ENCODE assay signal across 17 cellular contexts in genomic region chr1:8473892-8474300, GRCh38.
DNase-seq lines count a peak whose midpoint lies in the region; ATAC-seq and TF ChIP-seq lines count a peak whose summit lies in the region.
"Had no signal": no experiment of that assay in that cellular context is flagged by ENCODE, and none has a peak within 500 bp of the region (broad histone marks: within the 10 kb centered on the region; RNA-seq: fewer than 3 reads in every experiment).

No MANE protein-coding gene starts in this region.

- H3K27ac Mint-ChIP-seq in natural killer cell treated with Interleukin-12 subunit alpha and Interleukin-12 subunit beta and Interleukin-15 and Interleukin-18, amount 100 ng/mL, for 72 hours: no peak overlapping the region
- H3K27ac Mint-ChIP-seq in natural killer cell: peak overlapping the region in 1 of 2 donors; percentile 66
- no peak overlapping the region for H3K27ac Mint-ChIP-seq in activated T-helper 17 cell treated with anti-CD3 and anti-CD28 coated beads, Interleukin-2, amount 50 U/mL, for 72 hours
- H3K27ac Mint-ChIP-seq in progenitor cell of endocrine pancreas: peak overlapping the region; percentile 81

- no peaks in the 10 kb centered on the region for H3K36me3 ChIP-seq in PC-3 (ENCODE audit: low read depth, low read length)

- TF ChIP-seq CTCF in natural killer cell (IDR thresholded peaks at IDR 0.05): no peak
- no peak for TF ChIP-seq CTCF in progenitor cell of endocrine pancreas (IDR thresholded peaks at IDR 0.05; ENCODE audit: unreplicated experiment)
- no peak for TF ChIP-seq CTCF in PC-3 (conservative IDR thresholded peaks at IDR 0.05; ENCODE audit: low read depth, low read length)

- H3K9me3 Mint-ChIP-seq in natural killer cell treated with Interleukin-12 subunit alpha and Interleukin-12 subunit beta and Interleukin-15 and Interleukin-18, amount 100 ng/mL, for 72 hours: no peaks in the 10 kb centered on the region
- no peaks in the 10 kb centered on the region for H3K9me3 Mint-ChIP-seq in natural killer cell
- no peaks in the 10 kb centered on the region for H3K9me3 Mint-ChIP-seq in activated T-helper 17 cell treated with anti-CD3 and anti-CD28 coated beads, Interleukin-2, amount 50 U/mL, for 72 hours
- H3K9me3 Mint-ChIP-seq in progenitor cell of endocrine pancreas (ENCODE audit: low read depth): no peaks in the 10 kb centered on the region
- H3K9me3 Mint-ChIP-seq: CD4-positive, CD25-positive, alpha-beta regulatory T cell had no signal

- no peak overlapping the region for H2AFZ ChIP-seq in PC-3 (ENCODE audit: low read length)

- DNase-seq in natural killer cell treated with Interleukin-12 subunit alpha and Interleukin-12 subunit beta and Interleukin-15 and Interleukin-18, amount 100 ng/mL, for 72 hours (ENCODE audit: low spot score): no peak
- DNase-seq in natural killer cell: no peak
- peak; percentile 56 to 86 for DNase-seq in NCI-H2081 (lab: John Stamatoyannopoulos, UW)
- no peak for DNase-seq in progenitor cell of endocrine pancreas (ENCODE audit: low spot score, unreplicated experiment)
- DNase-seq in PC-3: no peak
- DNase-seq: AML-193, DMS79, GDM1, IMR-90, MV-4-11, NCI-H2029, NCI-H226, SIG-M5 had no signal

- POLR2A ChIA-PET in PC-3 (lab: Charles Lee; ENCODE audit: unreplicated experiment): no interaction called here

- no peaks in the 10 kb centered on the region for H3K4me1 ChIP-seq in PC-3 (ENCODE audit: insufficient read depth, low read length)

- no peaks in the 10 kb centered on the region for H3K9me3 ChIP-seq in PC-3 (ENCODE audit: low read length)

- BruUV-seq in PC-3 (replicated peaks; lab: Mats Ljungman, UMichigan): no TSS peak

- H3K9ac ChIP-seq in PC-3 (ENCODE audit: low read length): no peak overlapping the region

- CTCF ChIA-PET in PC-3 (lab: Charles Lee): no interaction called here

- no peaks in the 10 kb centered on the region for H3F3A ChIP-seq in PC-3 (ENCODE audit: low read length, unreplicated experiment)

- H3K27me3 ChIP-seq in PC-3 (ENCODE audit: low read length): no peaks in the 10 kb centered on the region

- no peaks in the 10 kb centered on the region for H3K79me2 ChIP-seq in PC-3 (ENCODE audit: low read length)

- H4K20me1 ChIP-seq in PC-3 (ENCODE audit: low read length): no peaks in the 10 kb centered on the region

- H3K4me3 Mint-ChIP-seq in natural killer cell treated with Interleukin-12 subunit alpha and Interleukin-12 subunit beta and Interleukin-15 and Interleukin-18, amount 100 ng/mL, for 72 hours: peak overlapping the region; percentile 10
- H3K4me3 Mint-ChIP-seq in natural killer cell: no peak overlapping the region
- H3K4me3 Mint-ChIP-seq in activated T-helper 17 cell treated with anti-CD3 and anti-CD28 coated beads, Interleukin-2, amount 50 U/mL, for 72 hours: peak overlapping the region; percentile 35
- H3K4me3 Mint-ChIP-seq in progenitor cell of endocrine pancreas (ENCODE audit: low read depth): no peak overlapping the region

- ATAC-seq in natural killer cell treated with Interleukin-12 subunit alpha and Interleukin-12 subunit beta and Interleukin-15 and Interleukin-18, amount 100 ng/mL, for 72 hours: no peak
- ATAC-seq in natural killer cell (no peak), PC-3 (no peak), HG03432 (IDR thresholded peaks at IDR 0.05; ENCODE audit: unreplicated experiment) (no peak), GM21367 (IDR thresholded peaks at IDR 0.05; ENCODE audit: unreplicated experiment) (no peak)
- ATAC-seq in activated T-helper 17 cell treated with anti-CD3 and anti-CD28 coated beads, Interleukin-2, amount 50 U/mL, for 72 hours (replicated peaks): no peak

- no peak overlapping the region for H3K4me2 ChIP-seq in PC-3 (ENCODE audit: low read length)

- no peak overlapping the region for H3K4me3 ChIP-seq in PC-3 (ENCODE audit: low read length)

- H3K27me3 Mint-ChIP-seq in natural killer cell treated with Interleukin-12 subunit alpha and Interleukin-12 subunit beta and Interleukin-15 and Interleukin-18, amount 100 ng/mL, for 72 hours: peaks cover 0 to 18% of the 10 kb centered on the region in 2 donors
- H3K27me3 Mint-ChIP-seq in natural killer cell (ENCODE audit: low read depth in 2 of 2): peaks cover 8 to 12% of the 10 kb centered on the region in 2 donors
- no peaks in the 10 kb centered on the region for H3K27me3 Mint-ChIP-seq in activated T-helper 17 cell treated with anti-CD3 and anti-CD28 coated beads, Interleukin-2, amount 50 U/mL, for 72 hours
- H3K27me3 Mint-ChIP-seq in progenitor cell of endocrine pancreas: no peaks in the 10 kb centered on the region
- H3K27me3 Mint-ChIP-seq: CD4-positive, CD25-positive, alpha-beta regulatory T cell had no signal

- peaks cover 24 to 32% of the 10 kb centered on the region in 2 donors for H3K4me1 Mint-ChIP-seq in natural killer cell treated with Interleukin-12 subunit alpha and Interleukin-12 subunit beta and Interleukin-15 and Interleukin-18, amount 100 ng/mL, for 72 hours (ENCODE audit: low read depth in 2 of 2)
- H3K4me1 Mint-ChIP-seq in natural killer cell: peaks cover 32 to 41% of the 10 kb centered on the region in 2 donors
- H3K4me1 Mint-ChIP-seq in activated T-helper 17 cell treated with anti-CD3 and anti-CD28 coated beads, Interleukin-2, amount 50 U/mL, for 72 hours: peaks cover 22% of the 10 kb centered on the region
- H3K4me1 Mint-ChIP-seq in progenitor cell of endocrine pancreas (ENCODE audit: low read depth): peaks cover 32% of the 10 kb centered on the region

- no peaks in the 10 kb centered on the region for H3K9me2 ChIP-seq in PC-3 (replicated peaks; ENCODE audit: low read length)

- no peak overlapping the region for H3K27ac ChIP-seq in PC-3 (ENCODE audit: low read length)

- no peaks in the 10 kb centered on the region for H3K36me3 Mint-ChIP-seq in natural killer cell treated with Interleukin-12 subunit alpha and Interleukin-12 subunit beta and Interleukin-15 and Interleukin-18, amount 100 ng/mL, for 72 hours
- peaks cover 9% of the 10 kb centered on the region for H3K36me3 Mint-ChIP-seq in natural killer cell
- H3K36me3 Mint-ChIP-seq in activated T-helper 17 cell treated with anti-CD3 and anti-CD28 coated beads, Interleukin-2, amount 50 U/mL, for 72 hours (ENCODE audit: low read depth): peaks cover 13% of the 10 kb centered on the region
- H3K36me3 Mint-ChIP-seq in progenitor cell of endocrine pancreas (ENCODE audit: insufficient read depth): peaks cover 3% of the 10 kb centered on the region

- intact Hi-C loops in natural killer cell (cut with micrococcal nuclease) (loop anchor here (1.0 to 10.0 kb wide), 2 partner anchors 22 to 49 kb away; no protein-coding TSS in a partner anchor), PC-3 (cut with micrococcal nuclease) (no loop called here)

Comparison
In these comparisons a context has a peak if more than half of its experiments do, and no peak if none do; other contexts are left out.
1. H3K4me3 Mint-ChIP-seq: peak in natural killer cell treated with Interleukin-12 subunit alpha and Interleukin-12 subunit beta and Interleukin-15 and Interleukin-18, amount 100 ng/mL, for 72 hours (single experiment) and activated T-helper 17 cell treated with anti-CD3 and anti-CD28 coated beads, Interleukin-2, amount 50 U/mL, for 72 hours (single experiment); none in natural killer cell (single experiment) and progenitor cell of endocrine pancreas (single experiment).
2. DNase-seq: peak in NCI-H2081 (2 of 2); none in natural killer cell treated with Interleukin-12 subunit alpha and Interleukin-12 subunit beta and Interleukin-15 and Interleukin-18, amount 100 ng/mL, for 72 hours (single experiment), natural killer cell (single experiment), progenitor cell of endocrine pancreas (single experiment) and PC-3 (single experiment).